ENCODE assay signal across 8 cellular contexts in the genomic region with DNA sequence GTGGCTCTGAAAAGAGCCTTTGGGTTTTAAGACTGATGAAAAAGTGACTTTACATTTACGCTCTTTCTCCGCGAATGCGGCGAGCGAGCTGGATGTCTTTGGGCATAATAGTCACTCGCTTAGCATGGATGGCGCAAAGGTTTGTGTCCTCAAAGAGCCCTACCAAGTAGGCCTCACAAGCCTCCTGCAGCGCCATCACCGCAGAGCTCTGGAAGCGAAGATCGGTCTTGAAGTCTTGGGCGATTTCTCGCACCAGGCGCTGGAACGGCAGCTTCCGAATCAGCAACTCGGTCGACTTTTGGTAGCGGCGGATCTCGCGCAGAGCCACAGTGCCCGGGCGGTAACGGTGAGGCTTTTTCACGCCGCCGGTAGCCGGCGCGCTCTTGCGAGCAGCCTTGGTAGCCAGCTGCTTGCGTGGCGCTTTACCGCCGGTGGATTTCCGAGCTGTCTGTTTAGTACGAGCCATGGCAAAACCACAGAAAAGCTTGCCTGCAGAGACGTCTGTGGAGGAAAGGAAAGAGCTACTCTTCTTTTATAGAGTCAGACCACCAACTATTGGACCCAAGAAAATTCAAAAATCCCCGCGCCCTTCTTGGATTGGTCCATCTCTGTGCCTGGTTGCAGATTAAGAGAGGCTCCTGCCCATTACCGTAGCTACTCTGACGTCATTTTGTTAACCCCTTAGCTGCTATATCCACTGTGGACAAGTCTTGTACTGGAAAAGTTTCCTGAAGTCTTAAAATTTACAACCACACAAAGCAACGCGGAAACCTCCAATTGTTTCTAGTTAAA. TPM values are rescaled to one million over a fixed set of nuclear protein-coding genes. Genes with fewer than 3 reads are reported as not detected.
A peak's percentile ranks its signal among the peaks of the same experiment; 100 is the strongest.
DNase-seq lines count a peak whose midpoint lies in the region; ATAC-seq, FAIRE-seq and TF ChIP-seq lines count a peak whose summit lies in the region.

No MANE protein-coding gene starts in this region.

- peak; percentile 54 for ATAC-seq in HG02588 (IDR thresholded peaks at IDR 0.05; ENCODE audit: unreplicated experiment)
- peak; percentile 69 to 77 for ATAC-seq in activated naive CD4-positive, alpha-beta T cell treated with anti-CD3 and anti-CD28 coated beads, Interleukin-2, amount 50 U/mL, for 72 hours

- in situ Hi-C loops in SK-MEL-5 (cut with HindIII; ENCODE audit: low pct_unique_long_range_greater_than_20kb, low sequenced_read_pairs), result no loop called here

- TF ChIP-seq POLR2A in GM10847 (IDR thresholded peaks at IDR 0.05; ENCODE audit: extremely low read depth, insufficient read length), result peak; percentile 100

- DNase-seq in NAMALWA (ENCODE audit: low spot score) (peak; percentile 99), SK-MEL-5 (ENCODE audit: low read depth, low spot score) (peak; percentile 100), glomerular endothelial cell (ENCODE audit: extremely low read depth, low read depth, low spot score) (peak; percentile 92), nucleus accumbens (lab: John Stamatoyannopoulos, UW) (peak in 54 of 56 donors; percentile 6 to 87 (median 52)), urothelium cell line (ENCODE audit: low spot score) (peak; percentile 84)
- DNase-seq in activated naive CD4-positive, alpha-beta T cell treated with anti-CD3 and anti-CD28 coated beads, Interleukin-2, amount 50 U/mL, for 72 hours (ENCODE audit: low spot score in 2 of 2), result peak; percentile 92 to 93

- H3K9me3 Mint-ChIP-seq in activated naive CD4-positive, alpha-beta T cell treated with anti-CD3 and anti-CD28 coated beads, Interleukin-2, amount 50 U/mL, for 72 hours, result no peaks in the 10 kb centered on the region

- peaks cover 0 to 12% of the 10 kb centered on the region in 2 donors for H3K36me3 Mint-ChIP-seq in activated naive CD4-positive, alpha-beta T cell treated with anti-CD3 and anti-CD28 coated beads, Interleukin-2, amount 50 U/mL, for 72 hours

- FAIRE-seq in urothelium cell line (lab: Jason Lieb, UNC), result no peak

- peak overlapping the region; percentile 100 for H3K27ac Mint-ChIP-seq in activated naive CD4-positive, alpha-beta T cell treated with anti-CD3 and anti-CD28 coated beads, Interleukin-2, amount 50 U/mL, for 72 hours

RNA-seq across cellular contexts. Expression of a gene that starts 55.4 kb away (rescaled TPM):
- total RNA-seq in SK-MEL-5 (2014; rRNA removed; shearing (Covaris generic)), result 15.8 and 16.1 TPM in 2 replicates
- 16.0 and 25.4 TPM in 2 replicates for polyA plus RNA-seq in SK-MEL-5 (2015; cell fraction: cytosol; rRNA removed)
- 22.9 and 27.6 TPM in 2 replicates for polyA plus RNA-seq in SK-MEL-5 (2015; cell fraction: nucleus; rRNA removed)
- total RNA-seq in activated naive CD4-positive, alpha-beta T cell treated with anti-CD3 and anti-CD28 coated beads, Interleukin-2, amount 50 U/mL, for 72 hours, result 1 to 10 TPM in 1 of 2 donors, under 1 TPM in 1; 0.23 to 2.1 TPM
- total RNA-seq in glomerular endothelial cell, result 3.4 and 4.7 TPM in 2 replicates

Comparison
In these comparisons a context has a peak if more than half of its experiments do, and no peak if none do; other contexts are left out.
1. Peak in every context shown above with its lines: DNase-seq and ATAC-seq.